9 cellular contexts compared by ENCODE assay signal in genomic region chr5:44388504-44389409, GRCh38. TPM values are rescaled to one million over a fixed set of nuclear protein-coding genes. Genes with fewer than 3 reads are reported as not detected.
DNase-seq lines count a peak whose midpoint lies in the region; ATAC-seq and TF ChIP-seq lines count a peak whose summit lies in the region.
"Had no signal": no experiment of that assay in that cellular context is flagged by ENCODE, and none has a peak within 500 bp of the region (broad histone marks: within the 10 kb centered on the region; RNA-seq: fewer than 3 reads in every experiment).

No MANE protein-coding gene starts in this region.

- H3K36me3 ChIP-seq in A673 (ENCODE audit: insufficient read depth, low read length, poor library complexity, severe bottlenecking) (no peaks in the 10 kb centered on the region), esophagus (ENCODE audit: control insufficient read depth in 2 of 2, insufficient read depth in 2 of 2, low read length in 1 of 2) (no peaks in the 10 kb centered on the region)

- no peaks in the 10 kb centered on the region for H3K9me3 ChIP-seq in A673 (ENCODE audit: low read depth, low read length, poor library complexity, severe bottlenecking)
- H3K9me3 ChIP-seq in esophagus (ENCODE audit: control insufficient read depth in 2 of 2, insufficient read depth in 1 of 2, low read depth in 1 of 2, low read length in 1 of 2): no peaks in the 10 kb centered on the region

- DNase-seq in A673 (ENCODE audit: low spot score) (peak; percentile 35), NCI-H524 treated with DMSO at 0.1 percent for 48 hours (lab: John Stamatoyannopoulos, UW) (peak; percentile 54), NCI-H1048 (lab: John Stamatoyannopoulos, UW) (no peak), HK-2 (ENCODE audit: unreplicated experiment) (no peak)
- DNase-seq in naive thymus-derived CD8-positive, alpha-beta T cell: no peak

- H3K4me3 ChIP-seq in A673 (ENCODE audit: low read depth, low read length, poor library complexity, severe bottlenecking) (peak overlapping the region; percentile 52), esophagus (ENCODE audit: low read depth in 1 of 2, low read length in 2 of 2) (peak overlapping the region; percentile 36 to 44)

- CTCF ChIA-PET in A673 (lab: Charles Lee): interaction anchor here (0.7 kb wide), 1 partner anchor 12 kb away, joined by 3 read pairs; no protein-coding TSS in a partner anchor

- peaks cover 0 to 18% (median 11%) of the 10 kb centered on the region in 4 donors for H3K4me1 Mint-ChIP-seq in naive thymus-derived CD8-positive, alpha-beta T cell

- H3K27ac ChIP-seq in A673 (ENCODE audit: low read depth, low read length, poor library complexity, severe bottlenecking): no peak overlapping the region
- peak overlapping the region; percentile 27 to 28 for H3K27ac ChIP-seq in esophagus (ENCODE audit: low read depth in 2 of 2, low read length in 1 of 2)

- H3K27ac Mint-ChIP-seq in naive thymus-derived CD8-positive, alpha-beta T cell: peak overlapping the region in 1 of 10 donors; percentile 12

- no TSS peak for BruUV-seq in A673 (replicated peaks; lab: Mats Ljungman, UMichigan)

- ATAC-seq in naive thymus-derived CD8-positive, alpha-beta T cell: no peak
- ATAC-seq in HG02678 (IDR thresholded peaks at IDR 0.05; ENCODE audit: unreplicated experiment): no peak
- no peak for ATAC-seq in GM18867 (IDR thresholded peaks at IDR 0.05; ENCODE audit: unreplicated experiment)

- 4% methylated on average over 30 of the region's 30 CpGs for WGBS in esophagus, 2 donors

- H3K36me3 Mint-ChIP-seq in naive thymus-derived CD8-positive, alpha-beta T cell: peaks cover 0 to 9% (median 3%) of the 10 kb centered on the region in 3 donors

- H3K27me3 Mint-ChIP-seq in naive thymus-derived CD8-positive, alpha-beta T cell: peaks cover 28 to 71% (median 40%) of the 10 kb centered on the region in 5 donors

- no peak for TF ChIP-seq CTCF in A673 (conservative IDR thresholded peaks at IDR 0.05; ENCODE audit: low read depth, low read length)

- peak overlapping the region in 8 of 10 donors; percentile 6 to 76 (median 50) for H3K4me3 Mint-ChIP-seq in naive thymus-derived CD8-positive, alpha-beta T cell

- H3K4me1 ChIP-seq in A673 (ENCODE audit: insufficient read depth, low read length, poor library complexity, severe bottlenecking): peaks cover 13% of the 10 kb centered on the region
- no peaks in the 10 kb centered on the region for H3K4me1 ChIP-seq in esophagus (ENCODE audit: control insufficient read depth in 2 of 2, insufficient read depth in 2 of 2, low read length in 1 of 2)

- intact Hi-C loops in A673 (cut with micrococcal nuclease; ENCODE audit: unreplicated experiment): no loop called here

- peaks cover 0 to 14% (median 3%) of the 10 kb centered on the region in 9 donors for H3K9me3 Mint-ChIP-seq in naive thymus-derived CD8-positive, alpha-beta T cell

- POLR2A ChIA-PET in A673 (lab: Charles Lee; ENCODE audit: low non-redundant PET): no interaction called here
- POLR2A ChIA-PET in naive thymus-derived CD8-positive, alpha-beta T cell (lab: Charles Lee): no interaction called here

- H3K27me3 ChIP-seq in A673 (replicated peaks; ENCODE audit: insufficient read depth, low read depth, low read length, poor library complexity) (peaks cover 48% of the 10 kb centered on the region), esophagus (ENCODE audit: control insufficient read depth in 1 of 2, insufficient read depth in 2 of 2, low read length in 2 of 2) (peaks cover 0 to 6% of the 10 kb centered on the region in 2 donors)

RNA-seq across cellular contexts. Expression of gene FGF10, which starts 0.5 kb away (rescaled TPM):
- total RNA-seq in A673 (2021): not detected in 2 replicates
- polyA plus RNA-seq in esophagus: under 1 TPM; 0.37 to 0.56 TPM
- not detected for total RNA-seq in naive thymus-derived CD8-positive, alpha-beta T cell
- polyA plus RNA-seq in naive thymus-derived CD8-positive, alpha-beta T cell: not detected
- total RNA-seq: pulmonary artery endothelial cell had no signal

Comparison
In these comparisons a context has a peak if more than half of its experiments do, and no peak if none do; other contexts are left out.
1. DNase-seq: peak in A673 (single experiment) and NCI-H524 treated with DMSO at 0.1 percent for 48 hours (single experiment); none in naive thymus-derived CD8-positive, alpha-beta T cell (0 of 10), NCI-H1048 (single experiment) and HK-2 (single experiment).